In the genomic region with DNA sequence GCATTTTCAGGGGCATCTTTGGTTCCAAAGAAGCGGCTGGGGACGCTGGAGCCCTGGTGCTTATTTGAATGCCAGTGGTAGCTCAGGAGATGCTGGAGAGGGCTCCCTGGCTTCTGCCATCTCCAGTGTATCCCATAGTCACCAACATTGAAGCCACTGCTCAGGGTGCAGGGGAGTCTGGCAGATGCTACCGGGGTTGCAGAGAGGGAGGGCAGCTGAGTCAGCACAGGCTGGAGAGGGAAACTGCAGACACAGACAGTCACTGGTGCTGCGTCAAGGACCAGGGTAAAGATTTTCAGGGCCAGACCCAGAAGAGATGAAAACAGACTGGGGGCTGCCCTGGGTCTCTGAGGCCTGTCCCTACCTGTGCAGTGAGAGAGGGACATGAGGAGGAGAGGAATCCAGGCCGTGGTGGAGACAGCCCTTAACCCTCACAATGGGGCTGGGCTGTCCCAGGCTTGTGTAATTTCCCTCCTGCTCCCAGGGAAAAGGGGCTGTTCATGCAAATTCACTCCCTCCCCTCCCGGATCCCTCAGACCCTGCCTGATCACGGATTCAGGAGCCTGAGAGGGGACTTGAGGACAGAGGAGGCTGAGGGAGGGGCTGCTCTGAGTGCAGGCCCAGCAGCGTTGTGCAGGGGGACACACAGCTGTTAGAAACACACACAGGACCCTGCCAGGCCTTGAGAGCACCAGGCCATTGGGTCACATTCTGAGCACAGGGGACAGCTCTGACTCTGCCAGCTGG, we compare ENCODE assay signal across 23 cellular contexts.
DNase-seq lines count a peak whose midpoint lies in the region; ATAC-seq and TF ChIP-seq lines count a peak whose summit lies in the region.
"Had no signal": no experiment of that assay in that cellular context is flagged by ENCODE, and none has a peak within 500 bp of the region (broad histone marks: within the 10 kb centered on the region; RNA-seq: fewer than 3 reads in every experiment).

No MANE protein-coding gene starts in this region.

- H3F3A ChIP-seq in GM23338 (replicated peaks; ENCODE audit: low read depth), result peaks cover 9% of the 10 kb centered on the region; the same call in 1 of the 2 replicates

- H3K79me2 ChIP-seq in GM23338 (replicated peaks; ENCODE audit: insufficient read depth), result no peaks in the 10 kb centered on the region
- H3K79me2 ChIP-seq: hepatocyte had no signal

- 28 to 59% methylated on average over 2 to 8 of the region's 8 CpGs for WGBS in endodermal cell (ENCODE audit: insufficient coverage in 1 of 2, insufficient read length in 1 of 2), 2 experiments
- WGBS in mesodermal cell (ENCODE audit: insufficient coverage in 2 of 2), 2 experiments, result 61 to 68% methylated on average over 5 to 6 of the region's 8 CpGs
- WGBS in psoas muscle, 3 donors, result 61 to 70% (median 66%) methylated on average over 8 of the region's 8 CpGs

- no peaks in the 10 kb centered on the region for H4K20me1 ChIP-seq in GM23338 (replicated peaks; ENCODE audit: insufficient read depth)

- peak overlapping the region; percentile 62 for H3K9ac ChIP-seq in NT2/D1 (ENCODE audit: insufficient read length, low read depth)
- H3K9ac ChIP-seq in endodermal cell (ENCODE audit: extremely low read depth, low read length, poor library complexity, severe bottlenecking), result no peak overlapping the region

- H3K27me3 Mint-ChIP-seq in GM23338 (ENCODE audit: insufficient read depth, low read depth, poor library complexity) (peaks cover 7% of the 10 kb centered on the region), endodermal cell (ENCODE audit: insufficient read depth) (peaks cover 9% of the 10 kb centered on the region)
- H3K27me3 Mint-ChIP-seq: stimulated activated naive CD8-positive, alpha-beta T cell treated with anti-CD3 and anti-CD28 coated beads, Interleukin-15, Interleukin-2, amounts not matched to agents 100 ng/mL and 50 ng/mL, for 24 hours had no signal

- H3K27ac ChIP-seq in GM23338 (ENCODE audit: low read depth), result 0 out of 2 replicates have a peak overlapping the region, but pooled peaks have one; percentile 39
- peak overlapping the region; percentile 47 for H3K27ac ChIP-seq in endodermal cell (ENCODE audit: low read depth, low read length)
- peak overlapping the region; percentile 45 for H3K27ac ChIP-seq in mesodermal cell (ENCODE audit: low read depth, low read length, severe bottlenecking)
- H3K27ac ChIP-seq in psoas muscle, result no peak overlapping the region
- H3K27ac ChIP-seq: breast epithelium, coronary artery, hepatocyte, prostate gland, skin epidermis, tibial nerve had no signal

- DNase-seq in GM23338 (ENCODE audit: low spot score) (peak; percentile 67), NT2/D1 (ENCODE audit: low read depth, low spot score) (peak; percentile 35), endodermal cell (peak; percentile 71), psoas muscle (no peak)
- no peak for DNase-seq in activated naive CD4-positive, alpha-beta T cell treated with anti-CD3 and anti-CD28 coated beads, Interleukin-2, amount 50 U/mL, for 16 hours
- DNase-seq: activated CD8-positive, alpha-beta memory T cell treated with anti-CD3 and anti-CD28 coated beads, Interleukin-2, amount 50 U/mL, for 48 hours; activated effector memory CD4-positive, alpha-beta T cell treated with Interleukin-2 at 50 U/mL for 16 hours; GDM1; natural killer cell; NCI-H748 treated with DMSO at 0.1 percent for 48 hours; PC-3; stimulated activated CD4-positive, alpha-beta T cell treated with anti-CD3 and anti-CD28 coated beads, Interleukin-2, amount 100 ng/mL, for 48 hours had no signal

- H3K9me3 ChIP-seq in NT2/D1 (ENCODE audit: insufficient read depth, low read length) (no peaks in the 10 kb centered on the region), endodermal cell (ENCODE audit: control insufficient read depth, low read length) (no peaks in the 10 kb centered on the region), mesodermal cell (ENCODE audit: control insufficient read depth, low read length) (no peaks in the 10 kb centered on the region), psoas muscle (no peaks in the 10 kb centered on the region)
- H3K9me3 ChIP-seq: breast epithelium, prostate gland, tibial nerve had no signal

- H3K4me3 ChIP-seq in GM23338 (no peak overlapping the region), NT2/D1 (ENCODE audit: insufficient read length, low read depth) (no peak overlapping the region), endodermal cell (ENCODE audit: low read length) (no peak overlapping the region), mesodermal cell (ENCODE audit: extremely low read depth, insufficient read depth, low read length, poor library complexity, severe bottlenecking) (no peak overlapping the region), psoas muscle (no peak overlapping the region)
- H3K4me3 ChIP-seq: breast epithelium, coronary artery, hepatocyte, prostate gland, skin epidermis, tibial nerve had no signal

- TF ChIP-seq CTCF in GM23338 (conservative IDR thresholded peaks at IDR 0.05; ENCODE audit: low read depth in 2 of 2), result no peak
- TF ChIP-seq CTCF in endodermal cell (conservative IDR thresholded peaks at IDR 0.05), result no peak
- no peak for TF ChIP-seq CTCF in psoas muscle (IDR thresholded peaks at IDR 0.05)

- no peaks in the 10 kb centered on the region for H3K36me3 ChIP-seq in GM23338 (ENCODE audit: insufficient read depth)
- H3K36me3 ChIP-seq in NT2/D1 (ENCODE audit: insufficient read depth, insufficient read length, low read length), result no peaks in the 10 kb centered on the region
- no peaks in the 10 kb centered on the region for H3K36me3 ChIP-seq in endodermal cell (ENCODE audit: control insufficient read depth, insufficient read depth, low read length)
- no peaks in the 10 kb centered on the region for H3K36me3 ChIP-seq in mesodermal cell (ENCODE audit: control insufficient read depth, insufficient read depth, low read length)
- no peaks in the 10 kb centered on the region for H3K36me3 ChIP-seq in psoas muscle (ENCODE audit: insufficient read depth in 1 of 2, low read depth in 1 of 2)
- H3K36me3 ChIP-seq: breast epithelium, prostate gland, tibial nerve had no signal

- ATAC-seq in GM23338, result peak; percentile 93
- no peak for ATAC-seq in psoas muscle
- ATAC-seq in GM19463 (IDR thresholded peaks at IDR 0.05; ENCODE audit: unreplicated experiment), result no peak
- no peak for ATAC-seq in HG02623 (IDR thresholded peaks at IDR 0.05; ENCODE audit: unreplicated experiment)
- ATAC-seq: natural killer cell, PC-3 had no signal

- H3K4me3 Mint-ChIP-seq in GM23338 (no peak overlapping the region; the same call in 2 of the 3 replicates), endodermal cell (no peak overlapping the region)
- H3K4me3 Mint-ChIP-seq: mesothelial cell of epicardium; natural killer cell; stimulated activated naive CD8-positive, alpha-beta T cell treated with anti-CD3 and anti-CD28 coated beads, Interleukin-15, Interleukin-2, amounts not matched to agents 100 ng/mL and 50 ng/mL, for 24 hours had no signal

- H3K9me2 ChIP-seq in GM23338 (ENCODE audit: insufficient read depth), result no peaks in the 10 kb centered on the region

- peak overlapping the region; percentile 99 for H2AFZ ChIP-seq in GM23338
- H2AFZ ChIP-seq: hepatocyte had no signal

- H3K4me1 Mint-ChIP-seq in GM23338 (peaks cover 13% of the 10 kb centered on the region), endodermal cell (no peaks in the 10 kb centered on the region)
- H3K4me1 Mint-ChIP-seq: mesothelial cell of epicardium, natural killer cell had no signal

- peak overlapping the region; percentile 51; the same call in 1 of the 2 replicates for H3K4me2 ChIP-seq in GM23338
- H3K4me2 ChIP-seq: hepatocyte had no signal

- H3K27ac Mint-ChIP-seq in GM23338 (peak overlapping the region; percentile 30; the same call in 1 of the 2 replicates), endodermal cell (no peak overlapping the region)
- H3K27ac Mint-ChIP-seq: mesothelial cell of epicardium; natural killer cell; stimulated activated naive CD8-positive, alpha-beta T cell treated with anti-CD3 and anti-CD28 coated beads, Interleukin-15, Interleukin-2, amounts not matched to agents 100 ng/mL and 50 ng/mL, for 24 hours had no signal

- H3K36me3 Mint-ChIP-seq in GM23338 (ENCODE audit: low read depth), result no peaks in the 10 kb centered on the region
- H3K36me3 Mint-ChIP-seq in endodermal cell (ENCODE audit: low read depth), result no peaks in the 10 kb centered on the region
- H3K36me3 Mint-ChIP-seq: mesothelial cell of epicardium, natural killer cell had no signal

- H3K4me1 ChIP-seq in GM23338 (ENCODE audit: insufficient read depth) (peaks cover 12% of the 10 kb centered on the region; the same call in 1 of the 2 replicates), NT2/D1 (ENCODE audit: insufficient read depth, insufficient read length) (peaks cover 3% of the 10 kb centered on the region), endodermal cell (ENCODE audit: control insufficient read depth, insufficient read depth, low read length) (no peaks in the 10 kb centered on the region), mesodermal cell (ENCODE audit: control insufficient read depth, insufficient read depth, low read length, poor library complexity, severe bottlenecking) (peaks cover 5% of the 10 kb centered on the region), psoas muscle (no peaks in the 10 kb centered on the region)
- H3K4me1 ChIP-seq: breast epithelium, prostate gland, tibial nerve had no signal

- intact Hi-C loops in psoas muscle (cut with DNase I), result no loop called here

- H3K27me3 ChIP-seq in GM23338 (ENCODE audit: insufficient read depth) (no peaks in the 10 kb centered on the region), NT2/D1 (ENCODE audit: insufficient read depth, insufficient read length) (no peaks in the 10 kb centered on the region), endodermal cell (ENCODE audit: control insufficient read depth, insufficient read depth, low read length, poor library complexity, severe bottlenecking) (no peaks in the 10 kb centered on the region), psoas muscle (ENCODE audit: insufficient read depth in 3 of 3, low read length in 2 of 3) (no peaks in the 10 kb centered on the region)
- H3K27me3 ChIP-seq: breast epithelium, tibial nerve had no signal

- H3K9me3 Mint-ChIP-seq in GM23338 (no peaks in the 10 kb centered on the region), endodermal cell (no peaks in the 10 kb centered on the region)
- H3K9me3 Mint-ChIP-seq: mesothelial cell of epicardium; natural killer cell; stimulated activated naive CD8-positive, alpha-beta T cell treated with anti-CD3 and anti-CD28 coated beads, Interleukin-15, Interleukin-2, amounts not matched to agents 100 ng/mL and 50 ng/mL, for 24 hours had no signal

TF ChIP-seq in GM23338, 12 proteins besides CTCF, POLR2A, EP300 and RAD21:
- TF ChIP-seq ZNF114 (CRISPR knock-in tag; IDR thresholded peaks at IDR 0.05) (no peak), STAT1 (IDR thresholded peaks at IDR 0.05; ENCODE audit: unreplicated experiment) (no peak), POLR2AphosphoS5 (IDR thresholded peaks at IDR 0.05; ENCODE audit: low read depth) (no peak)
TF ChIP-seq in GM23338: peak in this region for 0.

Comparison
In these comparisons a context has a peak if more than half of its experiments do, and no peak if none do; other contexts are left out.
1. DNase-seq: peak in GM23338 (single experiment), NT2/D1 (single experiment) and endodermal cell (single experiment); none in psoas muscle (0 of 2) and activated naive CD4-positive, alpha-beta T cell treated with anti-CD3 and anti-CD28 coated beads, Interleukin-2, amount 50 U/mL, for 16 hours (single experiment).